Comparison of ENCODE assay signal across 1 cellular context in genomic region chr9:136239963-136240330, GRCh38.
TF ChIP-seq lines count a peak whose summit lies in the region.

No MANE protein-coding gene starts in this region.

TF ChIP-seq in GM12878, 131 proteins besides CTCF, POLR2A, EP300 and RAD21:
- peak; percentile 81 for TF ChIP-seq MEF2A (IDR thresholded peaks at IDR 0.05; ENCODE audit: insufficient read depth, low read depth, low read length)
- peak; percentile 76 for TF ChIP-seq RUNX3 (IDR thresholded peaks at IDR 0.05; ENCODE audit: low read length)
- no peak for TF ChIP-seq ZNF622 (IDR thresholded peaks at IDR 0.05)
- TF ChIP-seq EED (IDR thresholded peaks at IDR 0.05; ENCODE audit: low read depth), result peak; percentile 39; the same call in 1 of the 2 replicates
- TF ChIP-seq IKZF2 (IDR thresholded peaks at IDR 0.05), result peak; percentile 28 to 51; a peak in 2 of 4 replicates
- TF ChIP-seq DPF2 (IDR thresholded peaks at IDR 0.05), result 0 out of 2 replicates have a peak, but pooled peaks have one; percentile 36
- no peak for TF ChIP-seq E2F4 (IDR thresholded peaks at IDR 0.05; ENCODE audit: low read depth, low read length)
- peak; percentile 73 for TF ChIP-seq MEF2B (IDR thresholded peaks at IDR 0.05; ENCODE audit: partially characterized antibody, poor library complexity, severe bottlenecking)
- TF ChIP-seq ZBTB4 (CRISPR knock-in tag; IDR thresholded peaks at IDR 0.05), result no peak
- peak; percentile 77; the same call in 1 of the 2 replicates for TF ChIP-seq SPI1 (IDR thresholded peaks at IDR 0.05; ENCODE audit: borderline replicate concordance, insufficient read depth, low read depth, low read length)
- peak in 1 of 2 experiments; percentile 32; a peak in 1 of 4 replicates for TF ChIP-seq BHLHE40 (IDR thresholded peaks at IDR 0.05; ENCODE audit: borderline replicate concordance in 1 of 2, low read depth in 2 of 2, low read length in 1 of 2)
- TF ChIP-seq ZNF384 (IDR thresholded peaks at IDR 0.05; ENCODE audit: borderline replicate concordance, low read depth, low read length), result no peak
- TF ChIP-seq IKZF1 (conservative IDR thresholded peaks at IDR 0.05), result 0 out of 2 replicates have a peak, but pooled peaks have one; percentile 31
TF ChIP-seq in GM12878: peak in this region for 9.
